In genomic region chr7:44100458-44101303, GRCh38 we compare ENCODE assay signal across 1 cellular context.
TF ChIP-seq lines count a peak whose summit lies in the region.

No MANE protein-coding gene starts in this region.

TF ChIP-seq in HepG2, 621 proteins besides CTCF, POLR2A, EP300 and RAD21 (continued from another document and continues in another):
- TF ChIP-seq, protein P1, sequence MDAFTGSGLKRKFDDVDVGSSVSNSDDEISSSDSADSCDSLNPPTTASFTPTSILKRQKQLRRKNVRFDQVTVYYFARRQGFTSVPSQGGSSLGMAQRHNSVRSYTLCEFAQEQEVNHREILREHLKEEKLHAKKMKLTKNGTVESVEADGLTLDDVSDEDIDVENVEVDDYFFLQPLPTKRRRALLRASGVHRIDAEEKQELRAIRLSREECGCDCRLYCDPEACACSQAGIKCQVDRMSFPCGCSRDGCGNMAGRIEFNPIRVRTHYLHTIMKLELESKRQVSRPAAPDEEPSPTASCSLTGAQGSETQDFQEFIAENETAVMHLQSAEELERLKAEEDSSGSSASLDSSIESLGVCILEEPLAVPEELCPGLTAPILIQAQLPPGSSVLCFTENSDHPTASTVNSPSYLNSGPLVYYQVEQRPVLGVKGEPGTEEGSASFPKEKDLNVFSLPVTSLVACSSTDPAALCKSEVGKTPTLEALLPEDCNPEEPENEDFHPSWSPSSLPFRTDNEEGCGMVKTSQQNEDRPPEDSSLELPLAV (CRISPR knock-in tag; conservative IDR thresholded peaks at IDR 0.05; ENCODE audit: low read depth), result no peak
- TF ChIP-seq ZBTB21 (CRISPR knock-in tag; IDR thresholded peaks at IDR 0.05) (no peak), ZNF784 (CRISPR knock-in tag; IDR thresholded peaks at IDR 0.05; ENCODE audit: borderline replicate concordance) (no peak), KDM4B (CRISPR knock-in tag; IDR thresholded peaks at IDR 0.05) (no peak), TBX2 (CRISPR knock-in tag; IDR thresholded peaks at IDR 0.05; ENCODE audit: borderline replicate concordance) (no peak; the same call in 1 of the 2 replicates), AGO1 (IDR thresholded peaks at IDR 0.05; ENCODE audit: low read depth, low read length, poor library complexity, severe bottlenecking) (no peak), ZNF749 (CRISPR knock-in tag; IDR thresholded peaks at IDR 0.05; ENCODE audit: borderline replicate concordance) (no peak), NBN (conservative IDR thresholded peaks at IDR 0.05) (no peak), TAF1 (CRISPR knock-in tag; IDR thresholded peaks at IDR 0.05) (peak; percentile 29; the same call in 1 of the 2 replicates), HNRNPLL (IDR thresholded peaks at IDR 0.05; ENCODE audit: low read depth, low read length, poor library complexity, severe bottlenecking) (no peak), BHLHE40 (IDR thresholded peaks at IDR 0.05; ENCODE audit: low read length) (no peak), NFYC (CRISPR knock-in tag; IDR thresholded peaks at IDR 0.05) (no peak), GTF3A (CRISPR knock-in tag; conservative IDR thresholded peaks at IDR 0.05) (no peak), ZFP41 (CRISPR knock-in tag; IDR thresholded peaks at IDR 0.05; ENCODE audit: borderline replicate concordance) (no peak), ZNF430 (CRISPR knock-in tag; IDR thresholded peaks at IDR 0.05) (no peak), RBFOX2 (IDR thresholded peaks at IDR 0.05; ENCODE audit: low read depth, low read length) (no peak), ZNF720 (CRISPR knock-in tag; IDR thresholded peaks at IDR 0.05) (no peak), HOXA5 (CRISPR knock-in tag; IDR thresholded peaks at IDR 0.05) (no peak), PATZ1 (CRISPR knock-in tag; IDR thresholded peaks at IDR 0.05) (peak; percentile 50; the same call in 1 of the 2 replicates), GABPB1 (CRISPR knock-in tag; IDR thresholded peaks at IDR 0.05) (peak; percentile 74), SRSF1 (optimal IDR thresholded peaks at IDR 0.05; ENCODE audit: low read depth, low read length) (no peak), FOSL2 (CRISPR knock-in tag; IDR thresholded peaks at IDR 0.05) (0 out of 2 replicates have a peak, but pooled peaks have one; percentile 41), ZFP37 (CRISPR knock-in tag; IDR thresholded peaks at IDR 0.05; ENCODE audit: borderline replicate concordance) (no peak), ARNTL (CRISPR knock-in tag; IDR thresholded peaks at IDR 0.05) (no peak), KDM3A (CRISPR knock-in tag; IDR thresholded peaks at IDR 0.05; ENCODE audit: low read depth) (no peak), YEATS4 (CRISPR knock-in tag; IDR thresholded peaks at IDR 0.05; ENCODE audit: borderline replicate concordance) (no peak), ZNF282 (IDR thresholded peaks at IDR 0.05; ENCODE audit: partially characterized antibody) (no peak), FOXA3 (CRISPR knock-in tag; IDR thresholded peaks at IDR 0.05) (peak; percentile 76), ZNF17 (CRISPR knock-in tag; IDR thresholded peaks at IDR 0.05) (no peak), NCOA5 (CRISPR knock-in tag; IDR thresholded peaks at IDR 0.05) (no peak)
- TF ChIP-seq, protein P2, sequence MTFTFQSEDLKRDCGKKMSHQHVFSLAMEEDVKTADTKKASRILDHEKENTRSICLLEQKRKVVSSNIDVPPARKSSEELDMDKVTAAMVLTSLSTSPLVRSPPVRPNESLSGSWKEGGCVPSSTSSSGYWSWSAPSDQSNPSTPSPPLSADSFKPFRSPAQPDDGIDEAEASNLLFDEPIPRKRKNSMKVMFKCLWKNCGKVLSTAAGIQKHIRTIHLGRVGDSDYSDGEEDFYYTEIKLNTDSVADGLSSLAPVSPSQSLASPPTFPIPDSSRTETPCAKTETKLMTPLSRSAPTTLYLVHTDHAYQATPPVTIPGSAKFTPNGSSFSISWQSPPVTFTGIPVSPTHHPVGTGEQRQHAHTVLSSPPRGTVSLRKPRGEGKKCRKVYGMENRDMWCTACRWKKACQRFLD (CRISPR knock-in tag; IDR thresholded peaks at IDR 0.05; ENCODE audit: borderline replicate concordance), result no peak
- TF ChIP-seq, protein P3, sequence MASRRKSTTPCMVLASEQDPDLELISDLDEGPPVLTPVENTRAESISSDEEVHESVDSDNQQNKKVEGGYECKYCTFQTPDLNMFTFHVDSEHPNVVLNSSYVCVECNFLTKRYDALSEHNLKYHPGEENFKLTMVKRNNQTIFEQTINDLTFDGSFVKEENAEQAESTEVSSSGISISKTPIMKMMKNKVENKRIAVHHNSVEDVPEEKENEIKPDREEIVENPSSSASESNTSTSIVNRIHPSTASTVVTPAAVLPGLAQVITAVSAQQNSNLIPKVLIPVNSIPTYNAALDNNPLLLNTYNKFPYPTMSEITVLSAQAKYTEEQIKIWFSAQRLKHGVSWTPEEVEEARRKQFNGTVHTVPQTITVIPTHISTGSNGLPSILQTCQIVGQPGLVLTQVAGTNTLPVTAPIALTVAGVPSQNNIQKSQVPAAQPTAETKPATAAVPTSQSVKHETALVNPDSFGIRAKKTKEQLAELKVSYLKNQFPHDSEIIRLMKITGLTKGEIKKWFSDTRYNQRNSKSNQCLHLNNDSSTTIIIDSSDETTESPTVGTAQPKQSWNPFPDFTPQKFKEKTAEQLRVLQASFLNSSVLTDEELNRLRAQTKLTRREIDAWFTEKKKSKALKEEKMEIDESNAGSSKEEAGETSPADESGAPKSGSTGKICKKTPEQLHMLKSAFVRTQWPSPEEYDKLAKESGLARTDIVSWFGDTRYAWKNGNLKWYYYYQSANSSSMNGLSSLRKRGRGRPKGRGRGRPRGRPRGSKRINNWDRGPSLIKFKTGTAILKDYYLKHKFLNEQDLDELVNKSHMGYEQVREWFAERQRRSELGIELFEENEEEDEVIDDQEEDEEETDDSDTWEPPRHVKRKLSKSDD (CRISPR knock-in tag; IDR thresholded peaks at IDR 0.05; ENCODE audit: low read depth), result no peak
- TF ChIP-seq, protein P4, sequence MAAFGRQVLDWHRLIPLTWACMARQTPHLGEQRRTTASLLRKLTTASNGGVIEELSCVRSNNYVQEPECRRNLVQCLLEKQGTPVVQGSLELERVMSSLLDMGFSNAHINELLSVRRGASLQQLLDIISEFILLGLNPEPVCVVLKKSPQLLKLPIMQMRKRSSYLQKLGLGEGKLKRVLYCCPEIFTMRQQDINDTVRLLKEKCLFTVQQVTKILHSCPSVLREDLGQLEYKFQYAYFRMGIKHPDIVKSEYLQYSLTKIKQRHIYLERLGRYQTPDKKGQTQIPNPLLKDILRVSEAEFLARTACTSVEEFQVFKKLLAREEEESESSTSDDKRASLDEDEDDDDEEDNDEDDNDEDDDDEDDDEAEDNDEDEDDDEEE (CRISPR knock-in tag; IDR thresholded peaks at IDR 0.05), result no peak
- TF ChIP-seq, protein P5, sequence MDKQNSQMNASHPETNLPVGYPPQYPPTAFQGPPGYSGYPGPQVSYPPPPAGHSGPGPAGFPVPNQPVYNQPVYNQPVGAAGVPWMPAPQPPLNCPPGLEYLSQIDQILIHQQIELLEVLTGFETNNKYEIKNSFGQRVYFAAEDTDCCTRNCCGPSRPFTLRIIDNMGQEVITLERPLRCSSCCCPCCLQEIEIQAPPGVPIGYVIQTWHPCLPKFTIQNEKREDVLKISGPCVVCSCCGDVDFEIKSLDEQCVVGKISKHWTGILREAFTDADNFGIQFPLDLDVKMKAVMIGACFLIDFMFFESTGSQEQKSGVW (CRISPR knock-in tag; IDR thresholded peaks at IDR 0.05; ENCODE audit: borderline replicate concordance), result no peak
- TF ChIP-seq, protein P6, sequence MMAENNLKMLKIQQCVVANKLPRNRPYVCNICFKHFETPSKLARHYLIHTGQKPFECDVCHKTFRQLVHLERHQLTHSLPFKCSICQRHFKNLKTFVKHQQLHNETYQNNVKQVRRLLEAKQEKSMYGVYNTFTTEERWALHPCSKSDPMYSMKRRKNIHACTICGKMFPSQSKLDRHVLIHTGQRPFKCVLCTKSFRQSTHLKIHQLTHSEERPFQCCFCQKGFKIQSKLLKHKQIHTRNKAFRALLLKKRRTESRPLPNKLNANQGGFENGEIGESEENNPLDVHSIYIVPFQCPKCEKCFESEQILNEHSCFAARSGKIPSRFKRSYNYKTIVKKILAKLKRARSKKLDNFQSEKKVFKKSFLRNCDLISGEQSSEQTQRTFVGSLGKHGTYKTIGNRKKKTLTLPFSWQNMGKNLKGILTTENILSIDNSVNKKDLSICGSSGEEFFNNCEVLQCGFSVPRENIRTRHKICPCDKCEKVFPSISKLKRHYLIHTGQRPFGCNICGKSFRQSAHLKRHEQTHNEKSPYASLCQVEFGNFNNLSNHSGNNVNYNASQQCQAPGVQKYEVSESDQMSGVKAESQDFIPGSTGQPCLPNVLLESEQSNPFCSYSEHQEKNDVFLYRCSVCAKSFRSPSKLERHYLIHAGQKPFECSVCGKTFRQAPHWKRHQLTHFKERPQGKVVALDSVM (CRISPR knock-in tag; IDR thresholded peaks at IDR 0.05), result no peak
- TF ChIP-seq, protein P7, sequence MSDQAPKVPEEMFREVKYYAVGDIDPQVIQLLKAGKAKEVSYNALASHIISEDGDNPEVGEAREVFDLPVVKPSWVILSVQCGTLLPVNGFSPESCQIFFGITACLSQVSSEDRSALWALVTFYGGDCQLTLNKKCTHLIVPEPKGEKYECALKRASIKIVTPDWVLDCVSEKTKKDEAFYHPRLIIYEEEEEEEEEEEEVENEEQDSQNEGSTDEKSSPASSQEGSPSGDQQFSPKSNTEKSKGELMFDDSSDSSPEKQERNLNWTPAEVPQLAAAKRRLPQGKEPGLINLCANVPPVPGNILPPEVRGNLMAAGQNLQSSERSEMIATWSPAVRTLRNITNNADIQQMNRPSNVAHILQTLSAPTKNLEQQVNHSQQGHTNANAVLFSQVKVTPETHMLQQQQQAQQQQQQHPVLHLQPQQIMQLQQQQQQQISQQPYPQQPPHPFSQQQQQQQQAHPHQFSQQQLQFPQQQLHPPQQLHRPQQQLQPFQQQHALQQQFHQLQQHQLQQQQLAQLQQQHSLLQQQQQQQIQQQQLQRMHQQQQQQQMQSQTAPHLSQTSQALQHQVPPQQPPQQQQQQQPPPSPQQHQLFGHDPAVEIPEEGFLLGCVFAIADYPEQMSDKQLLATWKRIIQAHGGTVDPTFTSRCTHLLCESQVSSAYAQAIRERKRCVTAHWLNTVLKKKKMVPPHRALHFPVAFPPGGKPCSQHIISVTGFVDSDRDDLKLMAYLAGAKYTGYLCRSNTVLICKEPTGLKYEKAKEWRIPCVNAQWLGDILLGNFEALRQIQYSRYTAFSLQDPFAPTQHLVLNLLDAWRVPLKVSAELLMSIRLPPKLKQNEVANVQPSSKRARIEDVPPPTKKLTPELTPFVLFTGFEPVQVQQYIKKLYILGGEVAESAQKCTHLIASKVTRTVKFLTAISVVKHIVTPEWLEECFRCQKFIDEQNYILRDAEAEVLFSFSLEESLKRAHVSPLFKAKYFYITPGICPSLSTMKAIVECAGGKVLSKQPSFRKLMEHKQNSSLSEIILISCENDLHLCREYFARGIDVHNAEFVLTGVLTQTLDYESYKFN (CRISPR knock-in tag; conservative IDR thresholded peaks at IDR 0.05), result no peak
- TF ChIP-seq, protein P8, sequence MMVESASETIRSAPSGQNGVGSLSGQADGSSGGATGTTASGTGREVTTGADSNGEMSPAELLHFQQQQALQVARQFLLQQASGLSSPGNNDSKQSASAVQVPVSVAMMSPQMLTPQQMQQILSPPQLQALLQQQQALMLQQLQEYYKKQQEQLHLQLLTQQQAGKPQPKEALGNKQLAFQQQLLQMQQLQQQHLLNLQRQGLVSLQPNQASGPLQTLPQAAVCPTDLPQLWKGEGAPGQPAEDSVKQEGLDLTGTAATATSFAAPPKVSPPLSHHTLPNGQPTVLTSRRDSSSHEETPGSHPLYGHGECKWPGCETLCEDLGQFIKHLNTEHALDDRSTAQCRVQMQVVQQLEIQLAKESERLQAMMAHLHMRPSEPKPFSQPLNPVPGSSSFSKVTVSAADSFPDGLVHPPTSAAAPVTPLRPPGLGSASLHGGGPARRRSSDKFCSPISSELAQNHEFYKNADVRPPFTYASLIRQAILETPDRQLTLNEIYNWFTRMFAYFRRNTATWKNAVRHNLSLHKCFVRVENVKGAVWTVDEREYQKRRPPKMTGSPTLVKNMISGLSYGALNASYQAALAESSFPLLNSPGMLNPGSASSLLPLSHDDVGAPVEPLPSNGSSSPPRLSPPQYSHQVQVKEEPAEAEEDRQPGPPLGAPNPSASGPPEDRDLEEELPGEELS (CRISPR knock-in tag; IDR thresholded peaks at IDR 0.05), result peak; percentile 10; the same call in 1 of the 2 replicates
- TF ChIP-seq, protein P9, sequence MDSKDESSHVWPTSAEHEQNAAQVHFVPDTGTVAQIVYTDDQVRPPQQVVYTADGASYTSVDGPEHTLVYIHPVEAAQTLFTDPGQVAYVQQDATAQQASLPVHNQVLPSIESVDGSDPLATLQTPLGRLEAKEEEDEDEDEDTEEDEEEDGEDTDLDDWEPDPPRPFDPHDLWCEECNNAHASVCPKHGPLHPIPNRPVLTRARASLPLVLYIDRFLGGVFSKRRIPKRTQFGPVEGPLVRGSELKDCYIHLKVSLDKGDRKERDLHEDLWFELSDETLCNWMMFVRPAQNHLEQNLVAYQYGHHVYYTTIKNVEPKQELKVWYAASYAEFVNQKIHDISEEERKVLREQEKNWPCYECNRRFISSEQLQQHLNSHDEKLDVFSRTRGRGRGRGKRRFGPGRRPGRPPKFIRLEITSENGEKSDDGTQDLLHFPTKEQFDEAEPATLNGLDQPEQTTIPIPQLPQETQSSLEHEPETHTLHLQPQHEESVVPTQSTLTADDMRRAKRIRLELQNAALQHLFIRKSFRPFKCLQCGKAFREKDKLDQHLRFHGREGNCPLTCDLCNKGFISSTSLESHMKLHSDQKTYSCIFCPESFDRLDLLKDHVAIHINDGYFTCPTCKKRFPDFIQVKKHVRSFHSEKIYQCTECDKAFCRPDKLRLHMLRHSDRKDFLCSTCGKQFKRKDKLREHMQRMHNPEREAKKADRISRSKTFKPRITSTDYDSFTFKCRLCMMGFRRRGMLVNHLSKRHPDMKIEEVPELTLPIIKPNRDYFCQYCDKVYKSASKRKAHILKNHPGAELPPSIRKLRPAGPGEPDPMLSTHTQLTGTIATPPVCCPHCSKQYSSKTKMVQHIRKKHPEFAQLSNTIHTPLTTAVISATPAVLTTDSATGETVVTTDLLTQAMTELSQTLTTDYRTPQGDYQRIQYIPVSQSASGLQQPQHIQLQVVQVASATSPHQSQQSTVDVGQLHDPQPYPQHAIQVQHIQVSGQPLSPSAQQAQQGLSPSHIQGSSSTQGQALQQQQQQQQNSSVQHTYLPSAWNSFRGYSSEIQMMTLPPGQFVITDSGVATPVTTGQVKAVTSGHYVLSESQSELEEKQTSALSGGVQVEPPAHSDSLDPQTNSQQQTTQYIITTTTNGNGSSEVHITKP (CRISPR knock-in tag; IDR thresholded peaks at IDR 0.05; ENCODE audit: low read depth), result no peak
